Comparison of ENCODE assay signal across 1 cellular context in genomic region chrX:9825129-9825865, GRCh38.
TF ChIP-seq lines count a peak whose summit lies in the region.

No MANE protein-coding gene starts in this region.

TF ChIP-seq in H1, 55 proteins besides CTCF, POLR2A, EP300 and RAD21:
- TF ChIP-seq CREB1 (IDR thresholded peaks at IDR 0.05) (no peak), TCF12 (IDR thresholded peaks at IDR 0.05; ENCODE audit: low read depth, low read length) (no peak), TAF1 (IDR thresholded peaks at IDR 0.05; ENCODE audit: low read depth, low read length) (no peak), CHD1 (IDR thresholded peaks at IDR 0.05; ENCODE audit: low read depth, low read length) (no peak), SIX5 (IDR thresholded peaks at IDR 0.05; ENCODE audit: low read depth, low read length) (no peak), TAF7 (optimal IDR thresholded peaks at IDR 0.05; ENCODE audit: borderline replicate concordance, low read depth, low read length) (no peak), CHD7 (IDR thresholded peaks at IDR 0.05; ENCODE audit: insufficient replicate concordance, low read length) (no peak), ASH2L (IDR thresholded peaks at IDR 0.05; ENCODE audit: low read length) (no peak), FOSL1 (IDR thresholded peaks at IDR 0.05; ENCODE audit: insufficient read depth, low read depth, low read length) (no peak), SP4 (IDR thresholded peaks at IDR 0.05; ENCODE audit: low read length) (no peak), GTF2F1 (IDR thresholded peaks at IDR 0.05; ENCODE audit: borderline replicate concordance, low read depth, low read length) (no peak), CBX5 (IDR thresholded peaks at IDR 0.05; ENCODE audit: low read depth, low read length) (no peak), SP1 (IDR thresholded peaks at IDR 0.05; ENCODE audit: low read depth, low read length) (no peak), E2F6 (IDR thresholded peaks at IDR 0.05) (no peak), SP2 (IDR thresholded peaks at IDR 0.05; ENCODE audit: low read length) (no peak), ATF3 (IDR thresholded peaks at IDR 0.05; ENCODE audit: insufficient read depth, low read depth, low read length) (no peak), RXRA (IDR thresholded peaks at IDR 0.05; ENCODE audit: insufficient read depth, low read depth, low read length) (no peak), JUND (IDR thresholded peaks at IDR 0.05; ENCODE audit: low read length) (no peak), KDM5A (IDR thresholded peaks at IDR 0.05; ENCODE audit: low read length) (no peak)
- TF ChIP-seq, protein P1, sequence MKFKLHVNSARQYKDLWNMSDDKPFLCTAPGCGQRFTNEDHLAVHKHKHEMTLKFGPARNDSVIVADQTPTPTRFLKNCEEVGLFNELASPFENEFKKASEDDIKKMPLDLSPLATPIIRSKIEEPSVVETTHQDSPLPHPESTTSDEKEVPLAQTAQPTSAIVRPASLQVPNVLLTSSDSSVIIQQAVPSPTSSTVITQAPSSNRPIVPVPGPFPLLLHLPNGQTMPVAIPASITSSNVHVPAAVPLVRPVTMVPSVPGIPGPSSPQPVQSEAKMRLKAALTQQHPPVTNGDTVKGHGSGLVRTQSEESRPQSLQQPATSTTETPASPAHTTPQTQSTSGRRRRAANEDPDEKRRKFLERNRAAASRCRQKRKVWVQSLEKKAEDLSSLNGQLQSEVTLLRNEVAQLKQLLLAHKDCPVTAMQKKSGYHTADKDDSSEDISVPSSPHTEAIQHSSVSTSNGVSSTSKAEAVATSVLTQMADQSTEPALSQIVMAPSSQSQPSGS (IDR thresholded peaks at IDR 0.05; ENCODE audit: low read length): no peak
